Comparison of ENCODE assay signal across 12 cellular contexts in genomic region chr11:46698597-46698996, GRCh38. TPM values are rescaled to one million over a fixed set of nuclear protein-coding genes. Genes with fewer than 3 reads are reported as not detected.
DNase-seq lines count a peak whose midpoint lies in the region; ATAC-seq and TF ChIP-seq lines count a peak whose summit lies in the region.
"Had no signal": no experiment of that assay in that cellular context is flagged by ENCODE, and none has a peak within 500 bp of the region (broad histone marks: within the 10 kb centered on the region; RNA-seq: fewer than 3 reads in every experiment).

No MANE protein-coding gene starts in this region.

- H3K27ac ChIP-seq in breast epithelium (no peak overlapping the region), temporal lobe (ENCODE audit: low read depth, low read length) (peak overlapping the region; percentile 62)

- peak overlapping the region; percentile 29 for H3K4me3 Mint-ChIP-seq in MCF 10A (ENCODE audit: unreplicated experiment)
- peak overlapping the region; percentile 97 for H3K4me3 Mint-ChIP-seq in activated T-helper 17 cell treated with anti-CD3 and anti-CD28 coated beads, Interleukin-2, amount 50 U/mL, for 72 hours

- H3K27me3 ChIP-seq in breast epithelium, result no peaks in the 10 kb centered on the region
- H3K27me3 ChIP-seq: sigmoid colon had no signal

- no TSS peak for BruUV-seq in MCF 10A (replicated peaks; lab: Mats Ljungman, UMichigan)

- peaks cover 13 to 23% of the 10 kb centered on the region in 2 donors for H3K4me1 ChIP-seq in breast epithelium

- TF ChIP-seq CTCF in MCF 10A (IDR thresholded peaks at IDR 0.05; ENCODE audit: unreplicated experiment), result no peak
- no peak for TF ChIP-seq CTCF in breast epithelium (IDR thresholded peaks at IDR 0.05)

- H3K36me3 Mint-ChIP-seq in MCF 10A (ENCODE audit: insufficient read depth, unreplicated experiment), result peaks cover 52% of the 10 kb centered on the region
- H3K36me3 Mint-ChIP-seq in activated T-helper 17 cell treated with anti-CD3 and anti-CD28 coated beads, Interleukin-2, amount 50 U/mL, for 72 hours (ENCODE audit: low read depth), result peaks cover 63% of the 10 kb centered on the region

- no peak for TF ChIP-seq POLR2A in breast epithelium (IDR thresholded peaks at IDR 0.05)

- POLR2A ChIA-PET in MCF 10A (lab: Yijun Ruan, JAX), result interaction anchor here (1.1 to 7.0 kb wide), 4 partner anchors 12 to 82 kb away, joined by 7 to 150 read pairs (median 26); no protein-coding TSS in a partner anchor

- CTCF ChIA-PET in MCF 10A (lab: Yijun Ruan, JAX), result interaction anchor here (0.6 to 0.7 kb wide), 4 partner anchors 11 to 321 kb away, joined by 3 to 5 read pairs (median 4); partner anchors contain the start of gene HARBI1

- peaks cover 21% of the 10 kb centered on the region for H3K4me1 Mint-ChIP-seq in MCF 10A (ENCODE audit: insufficient read depth, unreplicated experiment)
- H3K4me1 Mint-ChIP-seq in activated T-helper 17 cell treated with anti-CD3 and anti-CD28 coated beads, Interleukin-2, amount 50 U/mL, for 72 hours, result peaks cover 15% of the 10 kb centered on the region

- DNase-seq in MCF 10A (ENCODE audit: unreplicated experiment) (no peak), breast epithelium (ENCODE audit: low spot score in 2 of 2) (no peak), kidney glomerular epithelial cell (lab: John Stamatoyannopoulos, UW) (peak; percentile 21), posterior cingulate gyrus (no peak), left colon (no peak)
- DNase-seq: activated B cell treated with CpG ODN at 0.5 μM for 24 hours, NCI-H2081, sigmoid colon had no signal

- no peaks in the 10 kb centered on the region for H3K9me3 Mint-ChIP-seq in MCF 10A (ENCODE audit: unreplicated experiment)
- H3K9me3 Mint-ChIP-seq in activated T-helper 17 cell treated with anti-CD3 and anti-CD28 coated beads, Interleukin-2, amount 50 U/mL, for 72 hours, result no peaks in the 10 kb centered on the region
- H3K9me3 Mint-ChIP-seq: activated B cell treated with CpG ODN at 0.5 μM for 24 hours had no signal

- no peaks in the 10 kb centered on the region for H3K36me3 ChIP-seq in breast epithelium

- H3K27ac Mint-ChIP-seq in MCF 10A (ENCODE audit: low read depth, unreplicated experiment), result no peak overlapping the region
- H3K27ac Mint-ChIP-seq in activated T-helper 17 cell treated with anti-CD3 and anti-CD28 coated beads, Interleukin-2, amount 50 U/mL, for 72 hours, result peak overlapping the region; percentile 64

- peak overlapping the region in 1 of 3 donors; percentile 89 for H3K4me3 ChIP-seq in breast epithelium

- intact Hi-C loops in MCF 10A (cut with micrococcal nuclease) (no loop called here), breast epithelium (cut with DNase I; ENCODE audit: low total_unique reads) (no loop called here), posterior cingulate gyrus (cut with DNase I) (no loop called here), left colon (cut with DNase I, micrococcal nuclease) (no loop called here)

- ATAC-seq in activated T-helper 17 cell treated with anti-CD3 and anti-CD28 coated beads, Interleukin-2, amount 50 U/mL, for 72 hours (replicated peaks), result no peak
- ATAC-seq in HG03439 (IDR thresholded peaks at IDR 0.05; ENCODE audit: unreplicated experiment) (no peak), left colon (no peak)

- no peaks in the 10 kb centered on the region for H3K27me3 Mint-ChIP-seq in MCF 10A (ENCODE audit: insufficient read depth, unreplicated experiment)
- H3K27me3 Mint-ChIP-seq in activated T-helper 17 cell treated with anti-CD3 and anti-CD28 coated beads, Interleukin-2, amount 50 U/mL, for 72 hours, result no peaks in the 10 kb centered on the region
- H3K27me3 Mint-ChIP-seq: activated B cell treated with CpG ODN at 0.5 μM for 24 hours had no signal

- no peaks in the 10 kb centered on the region for H3K9me3 ChIP-seq in breast epithelium
- H3K9me3 ChIP-seq: sigmoid colon had no signal

RNA-seq across cellular contexts. Expression of gene ARHGAP1, which starts 1.8 kb away (rescaled TPM):
- 61.0 and 63.6 TPM in 2 replicates for total RNA-seq in MCF 10A (2022)
- total RNA-seq in breast epithelium, result 10 to 100 TPM; 26.5 to 55.7 (median 33.8) TPM
- 10 to 100 TPM; 43.5 to 49.6 TPM for total RNA-seq in activated T-helper 17 cell treated with anti-CD3 and anti-CD28 coated beads, Interleukin-2, amount 50 U/mL, for 72 hours
- 17.9 TPM for total RNA-seq in temporal lobe
- total RNA-seq in left colon, result 10 to 100 TPM; 77.3 to 78.5 TPM

RNA-seq across cellular contexts. Expression of gene ZNF408, which starts 2.2 kb away (rescaled TPM):
- 14.5 and 15.3 TPM in 2 replicates for total RNA-seq in MCF 10A (2022)
- 1 to 10 TPM; 6.4 to 8.0 (median 7.5) TPM for total RNA-seq in breast epithelium
- 10 to 100 TPM; 10.5 to 15.1 TPM for total RNA-seq in activated T-helper 17 cell treated with anti-CD3 and anti-CD28 coated beads, Interleukin-2, amount 50 U/mL, for 72 hours
- 4.2 TPM for total RNA-seq in temporal lobe
- total RNA-seq in left colon, result 10 to 100 TPM; 11.3 to 11.6 TPM

RNA-seq across cellular contexts. Expression of gene F2, which starts 20.4 kb away (rescaled TPM):
- total RNA-seq in MCF 10A (2022) (not detected in 2 replicates), breast epithelium (not detected), temporal lobe (not detected), left colon (not detected)
- total RNA-seq in activated T-helper 17 cell treated with anti-CD3 and anti-CD28 coated beads, Interleukin-2, amount 50 U/mL, for 72 hours, result not detected
- total RNA-seq: activated B cell treated with CpG ODN at 0.5 μM for 24 hours, kidney epithelial cell had no signal
